ENCODE assay signal across 8 cellular contexts in the genomic region with DNA sequence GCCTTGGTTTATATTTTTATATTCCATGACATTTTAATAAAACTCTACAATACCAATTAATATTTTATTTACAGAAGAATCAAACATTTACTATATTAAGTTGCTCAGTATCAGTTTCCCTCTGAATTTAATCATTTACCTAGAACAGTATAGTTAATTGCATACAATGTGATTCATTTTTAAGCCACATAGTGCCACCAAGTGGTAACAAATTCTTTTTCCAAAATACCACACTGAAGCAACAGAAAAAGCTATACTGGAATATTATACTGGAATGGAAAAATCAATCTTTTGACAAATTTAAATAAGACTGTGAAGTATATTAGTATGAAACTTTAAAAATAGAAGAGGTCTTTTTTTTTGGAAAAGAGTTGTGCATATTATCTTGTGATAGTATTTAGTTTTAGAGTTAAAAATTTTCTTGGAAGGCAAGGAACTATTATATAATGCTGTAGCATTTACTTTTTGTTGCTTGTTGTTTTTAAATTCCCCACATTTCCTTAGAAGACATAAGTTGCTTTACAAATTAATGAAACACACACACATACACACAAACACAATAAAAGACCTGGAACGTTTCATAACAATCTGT. TPM values are rescaled to one million over a fixed set of nuclear protein-coding genes. Genes with fewer than 3 reads are reported as not detected.
A peak's percentile ranks its signal among the peaks of the same experiment; 100 is the strongest.
DNase-seq lines count a peak whose midpoint lies in the region; ATAC-seq, FAIRE-seq and TF ChIP-seq lines count a peak whose summit lies in the region.

No MANE protein-coding gene starts in this region.

- peak; percentile 94 for FAIRE-seq in TTC549 (lab: Jason Lieb, UNC)

- no peak for TF ChIP-seq CTCF in coronary artery (IDR thresholded peaks at IDR 0.05)

- DNase-seq in Caki2 (ENCODE audit: low read depth): peak; percentile 20
- DNase-seq in left kidney (ENCODE audit: low read depth, low spot score): peak; percentile 35
- DNase-seq in coronary artery (ENCODE audit: low spot score): no peak
- no peak for DNase-seq in GM19238 (ENCODE audit: insufficient read length, low spot score)

- H3K4me3 ChIP-seq in coronary artery: no peak overlapping the region

- ATAC-seq in HG03571 (IDR thresholded peaks at IDR 0.05; ENCODE audit: unreplicated experiment) (peak; percentile 57), GM18868 (IDR thresholded peaks at IDR 0.05; ENCODE audit: unreplicated experiment) (no peak), GM21515 (IDR thresholded peaks at IDR 0.05; ENCODE audit: unreplicated experiment) (no peak)

- in situ Hi-C loops in Caki2 (cut with HindIII; ENCODE audit: low pct_unique_long_range_greater_than_20kb, low sequenced_read_pairs): no loop called here

- H3K27ac ChIP-seq in coronary artery: no peak overlapping the region

RNA-seq across cellular contexts. Expression of gene ZNF644, which starts 57.3 kb away (rescaled TPM):
- 9.5 and 12.9 TPM in 2 replicates for total RNA-seq in Caki2 (2014; rRNA removed; shearing (Covaris generic); ENCODE audit: low replicate concordance)

Comparison
In these comparisons a context has a peak if more than half of its experiments do, and no peak if none do; other contexts are left out.
1. DNase-seq: peak in Caki2 (single experiment) and left kidney (single experiment); none in coronary artery (single experiment) and GM19238 (single experiment).